Comparison of ENCODE assay signal across 25 cellular contexts in genomic region chr7:18685961-18686360, GRCh38.
DNase-seq lines count a peak whose midpoint lies in the region; ATAC-seq, FAIRE-seq and TF ChIP-seq lines count a peak whose summit lies in the region.
"Had no signal": no experiment of that assay in that cellular context is flagged by ENCODE, and none has a peak within 500 bp of the region (broad histone marks: within the 10 kb centered on the region; RNA-seq: fewer than 3 reads in every experiment).

No MANE protein-coding gene starts in this region.

- H3K36me3 ChIP-seq in PC-3 (ENCODE audit: low read depth, low read length) (no peaks in the 10 kb centered on the region), bronchial epithelial cell (ENCODE audit: control insufficient read depth, insufficient read depth, low read length) (no peaks in the 10 kb centered on the region)

- no peaks in the 10 kb centered on the region for H3F3A ChIP-seq in PC-3 (ENCODE audit: low read length, unreplicated experiment)

- no peaks in the 10 kb centered on the region for H3K9me2 ChIP-seq in PC-3 (replicated peaks; ENCODE audit: low read length)

- DNase-seq in GM03348 (ENCODE audit: low spot score): peak; percentile 24
- DNase-seq in PC-3: peak; percentile 22
- DNase-seq in bronchial epithelial cell (ENCODE audit: low read depth): peak; percentile 15
- DNase-seq in iris pigment epithelial cell (ENCODE audit: low read depth): peak; percentile 44
- no peak for DNase-seq in nucleus accumbens (lab: John Stamatoyannopoulos, UW)
- DNase-seq in NCI-H82 treated with DMSO at 0.1 percent for 48 hours (lab: John Stamatoyannopoulos, UW; ENCODE audit: unreplicated experiment): no peak
- DNase-seq in NCI-H1105 (lab: John Stamatoyannopoulos, UW): no peak
- DNase-seq: activated effector memory CD4-positive, alpha-beta T cell treated with anti-CD3 and anti-CD28 coated beads, Interleukin-2, amount 50 U/mL, for 16 hours; activated naive CD8-positive, alpha-beta T cell treated with anti-CD3 and anti-CD28 coated beads, Interleukin-2, amount 10 ng/mL, durations not matched to agents 7 days and 5 days; DMS79; effector CD4-positive, alpha-beta T cell; erythroblast; hypothalamus; left ventricle myocardium superior; midbrain; naive thymus-derived CD8-positive, alpha-beta T cell; NCI-H1048; NCI-H2029; NCI-H226; NCI-H748 treated with DMSO at 0.1 percent for 48 hours; occipital lobe; stimulated activated naive CD4-positive, alpha-beta T cell had no signal

- intact Hi-C loops in PC-3 (cut with micrococcal nuclease): no loop called here

- H3K27ac ChIP-seq in PC-3 (ENCODE audit: low read length): no peak overlapping the region
- H3K27ac ChIP-seq: C4-2B, RWPE1 had no signal

- no peak for TF ChIP-seq CTCF in PC-3 (conservative IDR thresholded peaks at IDR 0.05; ENCODE audit: low read depth, low read length)
- no peak for TF ChIP-seq CTCF in bronchial epithelial cell (IDR thresholded peaks at IDR 0.05; ENCODE audit: insufficient read depth, low read length, severe bottlenecking)

- H3K4me1 ChIP-seq in PC-3 (ENCODE audit: insufficient read depth, low read length): peaks cover 7% of the 10 kb centered on the region; the same call in 1 of the 2 replicates

- no peak overlapping the region for H3K9ac ChIP-seq in PC-3 (ENCODE audit: low read length)

- no peak for FAIRE-seq in bronchial epithelial cell (lab: Jason Lieb, UNC)

- no TSS peak for BruUV-seq in PC-3 (replicated peaks; lab: Mats Ljungman, UMichigan)

- CTCF ChIA-PET in PC-3 (lab: Charles Lee): no interaction called here

- H3K9me3 ChIP-seq in PC-3 (ENCODE audit: low read length): no peaks in the 10 kb centered on the region

- H3K4me3 ChIP-seq in PC-3 (ENCODE audit: low read length) (no peak overlapping the region), bronchial epithelial cell (ENCODE audit: low read depth, low read length) (no peak overlapping the region)

- no peak overlapping the region for H2AFZ ChIP-seq in PC-3 (ENCODE audit: low read length)

- H3K79me2 ChIP-seq in PC-3 (ENCODE audit: low read length): no peaks in the 10 kb centered on the region

- no peak for ATAC-seq in PC-3
- no peak for ATAC-seq in GM18520 (IDR thresholded peaks at IDR 0.05; ENCODE audit: unreplicated experiment)
- ATAC-seq: left ventricle myocardium superior; naive thymus-derived CD8-positive, alpha-beta T cell had no signal

- POLR2A ChIA-PET in PC-3 (lab: Charles Lee; ENCODE audit: unreplicated experiment): no interaction called here

- no peaks in the 10 kb centered on the region for H4K20me1 ChIP-seq in PC-3 (ENCODE audit: low read length)

- H3K4me2 ChIP-seq in PC-3 (ENCODE audit: low read length): no peak overlapping the region

- H3K27me3 ChIP-seq in PC-3 (ENCODE audit: low read length) (no peaks in the 10 kb centered on the region), bronchial epithelial cell (ENCODE audit: control insufficient read depth, insufficient read depth, low read length) (no peaks in the 10 kb centered on the region)

Comparison
In these comparisons a context has a peak if more than half of its experiments do, and no peak if none do; other contexts are left out.
1. DNase-seq: peak in GM03348 (single experiment), PC-3 (single experiment), bronchial epithelial cell (single experiment) and iris pigment epithelial cell (single experiment); none in nucleus accumbens (0 of 56), NCI-H82 treated with DMSO at 0.1 percent for 48 hours (single experiment) and NCI-H1105 (single experiment).